Comparison of ENCODE assay signal across 14 cellular contexts in the genomic region with DNA sequence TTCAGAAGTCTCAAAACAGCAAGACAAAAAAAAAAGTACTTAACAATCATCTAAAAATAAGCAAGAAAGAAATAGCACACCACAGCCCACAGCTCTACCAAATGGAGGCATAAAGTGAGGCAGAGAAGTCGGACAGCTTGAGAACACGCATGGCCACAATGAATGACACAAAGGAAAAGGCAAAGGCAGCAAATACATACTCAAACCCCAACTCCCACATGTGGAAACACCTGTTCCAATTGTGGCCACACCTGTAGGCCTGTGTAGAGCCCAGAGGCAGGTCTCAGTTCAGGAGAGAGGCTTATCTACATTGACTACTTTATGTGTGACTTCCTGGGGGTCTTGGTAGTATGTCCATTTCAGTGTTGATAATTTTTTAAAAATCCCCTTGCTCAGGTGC.
DNase-seq lines count a peak whose midpoint lies in the region; ATAC-seq and TF ChIP-seq lines count a peak whose summit lies in the region.
"Had no signal": no experiment of that assay in that cellular context is flagged by ENCODE, and none has a peak within 500 bp of the region (broad histone marks: within the 10 kb centered on the region; RNA-seq: fewer than 3 reads in every experiment).

No MANE protein-coding gene starts in this region.

- 69 to 92% methylated on average over 2 of the region's 2 CpGs for WGBS in upper lobe of left lung, 2 donors

- no peaks in the 10 kb centered on the region for H3K27me3 ChIP-seq in upper lobe of left lung
- H3K27me3 ChIP-seq: body of pancreas, thyroid gland had no signal

- no peaks in the 10 kb centered on the region for H3K9me3 ChIP-seq in upper lobe of left lung
- H3K9me3 ChIP-seq: body of pancreas, thyroid gland had no signal

- TF ChIP-seq CTCF in upper lobe of left lung (IDR thresholded peaks at IDR 0.05), result no peak

- DNase-seq in memory B cell (ENCODE audit: low spot score in 2 of 2), result no peak
- DNase-seq in Right ventricle myocardium superior, result no peak
- DNase-seq in NCI-H1048 (lab: John Stamatoyannopoulos, UW), result no peak
- DNase-seq in upper lobe of left lung, result no peak
- DNase-seq: activated T-cell treated with anti-CD3 and anti-CD28 coated beads, Interleukin-2, amount 50 U/mL, for 24 hours; body of pancreas; C1 segment of cervical spinal cord; NCI-H187 treated with DMSO at 0.1 percent for 48 hours; PC-3; thyroid gland had no signal

- H3K27me3 Mint-ChIP-seq in memory B cell, result no peaks in the 10 kb centered on the region
- H3K27me3 Mint-ChIP-seq: activated T-cell treated with anti-CD3 and anti-CD28 coated beads, Interleukin-2, amount 50 U/mL, for 24 hours had no signal

- ATAC-seq in GM18508 (IDR thresholded peaks at IDR 0.05; ENCODE audit: insufficient read depth, unreplicated experiment) (peak; percentile 64), GM21619 (IDR thresholded peaks at IDR 0.05; ENCODE audit: unreplicated experiment) (peak; percentile 36), HG03354 (IDR thresholded peaks at IDR 0.05; ENCODE audit: poor library complexity, severe bottlenecking, unreplicated experiment) (peak; percentile 72), memory B cell (ENCODE audit: low read depth) (peak; percentile 73), HG03571 (IDR thresholded peaks at IDR 0.05; ENCODE audit: unreplicated experiment) (no peak), Right ventricle myocardium superior (ENCODE audit: poor library complexity) (no peak), upper lobe of left lung (ENCODE audit: low FRiP score in 2 of 2) (no peak)
- ATAC-seq: body of pancreas, PC-3 had no signal

- peak overlapping the region; percentile 93 for H3K27ac Mint-ChIP-seq in memory B cell
- H3K27ac Mint-ChIP-seq: activated T-cell treated with anti-CD3 and anti-CD28 coated beads, Interleukin-2, amount 50 U/mL, for 24 hours had no signal

- intact Hi-C loops in Right ventricle myocardium superior (cut with DNase I), result no loop called here

- no peaks in the 10 kb centered on the region for H3K36me3 Mint-ChIP-seq in memory B cell

- H3K4me1 Mint-ChIP-seq in memory B cell, result peaks cover 40% of the 10 kb centered on the region

- no peak for TF ChIP-seq POLR2A in upper lobe of left lung (IDR thresholded peaks at IDR 0.05)

- H3K36me3 ChIP-seq in upper lobe of left lung, result no peaks in the 10 kb centered on the region
- H3K36me3 ChIP-seq: thyroid gland had no signal

- no peak for TF ChIP-seq EP300 in upper lobe of left lung (IDR thresholded peaks at IDR 0.05)

- no peak overlapping the region for H3K27ac ChIP-seq in upper lobe of left lung
- H3K27ac ChIP-seq: body of pancreas, thyroid gland had no signal

- peaks cover 5% of the 10 kb centered on the region for H3K9me3 Mint-ChIP-seq in memory B cell
- H3K9me3 Mint-ChIP-seq: activated T-cell treated with anti-CD3 and anti-CD28 coated beads, Interleukin-2, amount 50 U/mL, for 24 hours had no signal

- no peak overlapping the region for H3K4me3 ChIP-seq in upper lobe of left lung
- H3K4me3 ChIP-seq: body of pancreas, thyroid gland had no signal

- peaks cover 0 to 11% (median 0%) of the 10 kb centered on the region in 4 donors for H3K4me1 ChIP-seq in upper lobe of left lung
- H3K4me1 ChIP-seq: body of pancreas, thyroid gland had no signal

- H3K4me3 Mint-ChIP-seq in memory B cell, result peak overlapping the region; percentile 53
- H3K4me3 Mint-ChIP-seq: activated T-cell treated with anti-CD3 and anti-CD28 coated beads, Interleukin-2, amount 50 U/mL, for 24 hours had no signal

Comparison
In these comparisons a context has a peak if more than half of its experiments do, and no peak if none do; other contexts are left out.
1. ATAC-seq: peak in GM18508 (single experiment), GM21619 (single experiment), HG03354 (single experiment) and memory B cell (single experiment); none in HG03571 (single experiment), Right ventricle myocardium superior (single experiment) and upper lobe of left lung (0 of 2).